19 cellular contexts compared by ENCODE assay signal in the genomic region with DNA sequence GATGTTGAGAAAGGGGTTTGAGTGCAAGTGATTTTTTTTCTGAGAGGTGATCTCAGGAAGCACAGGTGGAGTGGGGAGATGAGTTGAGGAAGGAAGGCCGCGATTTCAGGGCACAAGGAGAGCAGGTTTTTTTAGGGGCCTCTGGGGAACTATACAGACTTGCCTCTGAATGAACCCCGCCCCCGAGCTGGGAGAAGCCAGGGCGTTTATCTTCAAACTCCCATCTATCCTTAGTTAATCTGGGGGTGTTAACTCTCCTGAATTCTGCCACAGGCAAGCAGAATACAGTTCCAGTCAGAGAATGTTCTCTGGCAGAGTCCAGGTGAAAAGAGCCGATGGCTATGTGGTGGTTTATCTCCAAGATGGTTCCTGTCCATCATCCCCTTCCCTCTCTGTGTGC.
"Had no signal": no experiment of that assay in that cellular context is flagged by ENCODE, and none has a peak within 500 bp of the region (broad histone marks: within the 10 kb centered on the region; RNA-seq: fewer than 3 reads in every experiment).

No MANE protein-coding gene starts in this region.

- H3K4me3 Mint-ChIP-seq: dendritic cell treated with granulocyte-macrophage colony-stimulating factor and Interleukin-4, amounts not matched to agents 40 ng/mL and 50 ng/mL, for 4 days; endodermal cell had no signal

- H3K9me3 Mint-ChIP-seq: dendritic cell treated with granulocyte-macrophage colony-stimulating factor and Interleukin-4, amounts not matched to agents 40 ng/mL and 50 ng/mL, for 4 days; effector memory CD8-positive, alpha-beta T cell; endodermal cell had no signal

- H3K27ac Mint-ChIP-seq: dendritic cell treated with granulocyte-macrophage colony-stimulating factor and Interleukin-4, amounts not matched to agents 40 ng/mL and 50 ng/mL, for 4 days; effector memory CD8-positive, alpha-beta T cell; endodermal cell had no signal

- DNase-seq: colonic mucosa; cortex of kidney; dermis blood vessel endothelial cell; dorsolateral prefrontal cortex; effector CD4-positive, alpha-beta T cell; effector CD8-positive, alpha-beta T cell; effector memory CD4-positive, alpha-beta T cell; effector memory CD8-positive, alpha-beta T cell; endodermal cell; erythroblast; esophagus squamous epithelium; foreskin fibroblast; foreskin keratinocyte; foreskin melanocyte; gastrocnemius medialis; glutamatergic neuron; heart left ventricle; heart right ventricle had no signal
